ENCODE assay signal across 19 cellular contexts in the genomic region with DNA sequence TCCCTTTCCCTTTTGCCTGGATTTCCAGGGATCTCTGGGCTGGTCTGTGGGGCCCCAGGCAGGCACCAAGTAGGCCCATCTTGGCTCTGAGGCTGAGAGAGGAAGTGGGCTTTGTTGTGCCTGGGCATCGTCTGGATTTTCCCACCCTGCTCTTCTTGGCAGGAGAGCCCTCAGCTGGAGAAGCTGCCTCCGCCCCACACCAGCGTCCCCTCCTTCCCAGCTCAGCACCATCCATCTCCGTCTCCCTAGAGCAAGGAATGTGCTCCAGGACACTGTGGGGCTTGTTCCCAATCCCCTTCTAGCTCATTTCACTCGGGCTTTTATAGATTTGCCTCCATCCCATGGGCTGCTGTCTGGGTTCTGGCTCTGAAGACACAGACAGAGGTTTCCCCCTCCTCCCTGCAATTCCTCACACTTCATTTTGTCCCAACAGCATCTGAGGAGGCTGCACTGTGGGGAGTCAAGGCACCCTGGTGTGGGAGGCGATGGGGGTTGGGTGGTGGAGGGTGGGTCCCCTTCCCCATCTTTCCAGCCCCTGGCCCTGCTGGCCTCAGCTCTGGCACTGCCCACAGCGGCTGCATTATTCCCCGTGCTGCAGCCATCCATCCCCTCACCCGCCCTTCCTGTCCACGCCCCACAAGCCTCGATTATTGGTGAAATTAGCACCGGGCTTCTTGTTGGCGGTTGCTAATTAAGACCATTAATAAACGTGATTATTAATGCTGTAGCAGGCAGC. TPM values are rescaled to one million over a fixed set of nuclear protein-coding genes. Genes with fewer than 3 reads are reported as not detected.
"Had no signal": no experiment of that assay in that cellular context is flagged by ENCODE, and none has a peak within 500 bp of the region (broad histone marks: within the 10 kb centered on the region; RNA-seq: fewer than 3 reads in every experiment).

No MANE protein-coding gene starts in this region.

- H3K27ac Mint-ChIP-seq: activated naive CD8-positive, alpha-beta T cell treated with anti-CD3 and anti-CD28 coated beads, Interleukin-2, amount 50 U/mL, for 24 hours; activated T-helper 1 cell treated with anti-CD3 and anti-CD28 coated beads, Interleukin-12 subunit alpha, Interleukin-12 subunit beta, Interleukin-2, Interleukin-4 antibody, amounts not matched to agents 30 ng/mL and 10 ng/mL and 1 ng/mL, durations not matched to agents 14 hours and 24 hours and 36 hours; effector memory CD8-positive, alpha-beta T cell; memory B cell; nephron; stimulated activated naive CD8-positive, alpha-beta T cell treated with anti-CD3 and anti-CD28 coated beads, Interleukin-15, amount 100 ng/mL, for 72 hours had no signal

- H3K27me3 ChIP-seq: ovary, vagina had no signal

- H3K4me1 Mint-ChIP-seq: nephron had no signal

- H3K4me1 ChIP-seq: vagina had no signal

- H3K9me3 ChIP-seq: ovary, tibial artery, vagina had no signal

- DNase-seq: activated CD4-positive, alpha-beta T cell treated with anti-CD3 and anti-CD28 coated beads for 48 hours; activated naive CD4-positive, alpha-beta T cell treated with Interleukin-2 at 50 U/mL for 16 hours; activated naive CD8-positive, alpha-beta T cell treated with anti-CD3 and anti-CD28 coated beads, Interleukin-2, amount 50 U/mL, for 24 hours; effector memory CD8-positive, alpha-beta T cell; erythroblast; ovary; stimulated activated CD4-positive, alpha-beta T cell treated with anti-CD3 and anti-CD28 coated beads, Interleukin-15, amount 100 ng/mL, for 24 hours; stimulated activated CD4-positive, alpha-beta T cell treated with anti-CD3 and anti-CD28 coated beads, Interleukin-4, amount 100 ng/mL, for 24 hours; stimulated activated naive CD8-positive, alpha-beta T cell treated with anti-CD3 and anti-CD28 coated beads, Interleukin-15, amount 100 ng/mL, for 72 hours; T-helper 1 cell; tibial artery had no signal

- H3K36me3 Mint-ChIP-seq: memory B cell had no signal

- H3K9me3 Mint-ChIP-seq: activated naive CD8-positive, alpha-beta T cell treated with anti-CD3 and anti-CD28 coated beads, Interleukin-2, amount 50 U/mL, for 24 hours; activated T-helper 1 cell treated with anti-CD3 and anti-CD28 coated beads, Interleukin-12 subunit alpha, Interleukin-12 subunit beta, Interleukin-2, Interleukin-4 antibody, amounts not matched to agents 30 ng/mL and 10 ng/mL and 1 ng/mL, durations not matched to agents 14 hours and 24 hours and 36 hours; central memory CD8-positive, alpha-beta T cell; effector memory CD8-positive, alpha-beta T cell; nephron; stimulated activated naive CD8-positive, alpha-beta T cell treated with anti-CD3 and anti-CD28 coated beads, Interleukin-15, amount 100 ng/mL, for 72 hours had no signal

- H3K4me3 Mint-ChIP-seq: activated naive CD8-positive, alpha-beta T cell treated with anti-CD3 and anti-CD28 coated beads, Interleukin-2, amount 50 U/mL, for 24 hours; activated T-helper 1 cell treated with anti-CD3 and anti-CD28 coated beads, Interleukin-12 subunit alpha, Interleukin-12 subunit beta, Interleukin-2, Interleukin-4 antibody, amounts not matched to agents 30 ng/mL and 10 ng/mL and 1 ng/mL, durations not matched to agents 14 hours and 24 hours and 36 hours; central memory CD8-positive, alpha-beta T cell; effector memory CD8-positive, alpha-beta T cell; memory B cell; stimulated activated naive CD8-positive, alpha-beta T cell treated with anti-CD3 and anti-CD28 coated beads, Interleukin-15, amount 100 ng/mL, for 72 hours had no signal

- H3K36me3 ChIP-seq: ovary, tibial artery, vagina had no signal

- H3K27ac ChIP-seq: ovary, tibial artery, vagina had no signal

- ATAC-seq: activated naive CD8-positive, alpha-beta T cell treated with anti-CD3 and anti-CD28 coated beads, Interleukin-2, amount 50 U/mL, for 24 hours; effector memory CD8-positive, alpha-beta T cell; left lobe of liver had no signal

- H3K4me3 ChIP-seq: ovary, tibial artery, vagina had no signal

RNA-seq across cellular contexts. Expression of a gene that starts 21.6 kb away (rescaled TPM):
- total RNA-seq: activated T-helper 1 cell treated with anti-CD3 and anti-CD28 coated beads, Interleukin-12 subunit alpha, Interleukin-12 subunit beta, Interleukin-2, Interleukin-4 antibody, amounts not matched to agents 30 ng/mL and 10 ng/mL and 1 ng/mL, durations not matched to agents 14 hours and 24 hours and 36 hours; skeletal muscle tissue; vagina had no signal

RNA-seq across cellular contexts. Expression of a gene that starts 52.3 kb away (rescaled TPM):
- total RNA-seq: activated T-helper 1 cell treated with anti-CD3 and anti-CD28 coated beads, Interleukin-12 subunit alpha, Interleukin-12 subunit beta, Interleukin-2, Interleukin-4 antibody, amounts not matched to agents 30 ng/mL and 10 ng/mL and 1 ng/mL, durations not matched to agents 14 hours and 24 hours and 36 hours; ovary; renal cortical epithelial cell; vagina had no signal
